Comparison of ENCODE assay signal across 8 cellular contexts in genomic region chr20:31691646-31692275, GRCh38. TPM values are rescaled to one million over a fixed set of nuclear protein-coding genes. Genes with fewer than 3 reads are reported as not detected.
A peak's percentile ranks its signal among the peaks of the same experiment; 100 is the strongest.
DNase-seq lines count a peak whose midpoint lies in the region; ATAC-seq and FAIRE-seq lines count a peak whose summit lies in the region.

No MANE protein-coding gene starts in this region.

- no peaks in the 10 kb centered on the region for H3K9me3 ChIP-seq in trophoblast cell (ENCODE audit: insufficient read depth, low read depth, low read length)

- H2AFZ ChIP-seq in trophoblast cell (ENCODE audit: insufficient read depth, low read length, poor library complexity): no peak overlapping the region

- H2AK5ac ChIP-seq in trophoblast cell (ENCODE audit: low read length): no peak overlapping the region

- no peak overlapping the region for H3K18ac ChIP-seq in trophoblast cell (ENCODE audit: low read length)

- no peak overlapping the region for H4K8ac ChIP-seq in trophoblast cell (ENCODE audit: low read depth, low read length)

- peak; percentile 46 for DNase-seq in AG08395 (ENCODE audit: low spot score)
- peak; percentile 74 for DNase-seq in NCI-H524 treated with DMSO at 0.1 percent for 48 hours (lab: John Stamatoyannopoulos, UW)
- DNase-seq in epithelial cell of prostate (ENCODE audit: low read depth, low spot score): no peak
- DNase-seq in trophoblast cell: no peak
- DNase-seq in frontal cortex (ENCODE audit: low spot score in 2 of 2): no peak

- H3K4me1 ChIP-seq in trophoblast cell (ENCODE audit: control insufficient read depth in 1 of 2, insufficient read depth in 2 of 2, low read length in 2 of 2): peaks cover 3 to 4% of the 10 kb centered on the region in 2 experiments

- H3K79me1 ChIP-seq in trophoblast cell (ENCODE audit: low read length): peaks cover 6% of the 10 kb centered on the region

- H2BK120ac ChIP-seq in trophoblast cell (ENCODE audit: insufficient read depth, low read length, poor library complexity): no peak overlapping the region

- H4K12ac ChIP-seq in trophoblast cell (ENCODE audit: low read depth, low read length): no peak overlapping the region

- no peak overlapping the region for H4K91ac ChIP-seq in trophoblast cell (ENCODE audit: low read depth, low read length)

- no peak for FAIRE-seq in frontal cortex (lab: Jason Lieb, UNC)

- H3K79me2 ChIP-seq in trophoblast cell (ENCODE audit: control insufficient read depth, insufficient read depth, low read length, poor library complexity): peaks cover 2% of the 10 kb centered on the region

- WGBS in trophoblast cell (ENCODE audit: extremely low coverage, insufficient coverage, insufficient read length): no CpG with 5 or more reads among the region's 1 CpG

- H3K23ac ChIP-seq in trophoblast cell (ENCODE audit: low read length): no peak overlapping the region

- no peak overlapping the region for H3K4ac ChIP-seq in trophoblast cell (ENCODE audit: low read depth, low read length)

- H3K27ac ChIP-seq in epithelial cell of prostate: peak overlapping the region; percentile 100
- H3K27ac ChIP-seq in trophoblast cell (ENCODE audit: low read depth, low read length): no peak overlapping the region

- no peak overlapping the region for H3K9ac ChIP-seq in trophoblast cell (ENCODE audit: low read length)

- no peak overlapping the region for H3K4me2 ChIP-seq in trophoblast cell (ENCODE audit: low read length)

- H3K14ac ChIP-seq in trophoblast cell (ENCODE audit: low read length): no peak overlapping the region

- H3K36me3 ChIP-seq in trophoblast cell (ENCODE audit: control insufficient read depth in 1 of 2, insufficient read depth in 2 of 2, low read length in 2 of 2): peaks cover 2% of the 10 kb centered on the region in 2 experiments

- H2BK12ac ChIP-seq in trophoblast cell (ENCODE audit: low read length): no peak overlapping the region

- H3K27me3 ChIP-seq in trophoblast cell (ENCODE audit: insufficient read depth, low read length): no peaks in the 10 kb centered on the region

- ATAC-seq in GM19324 (IDR thresholded peaks at IDR 0.05; ENCODE audit: low FRiP score, unreplicated experiment): peak; percentile 57
- ATAC-seq in HG03196 (IDR thresholded peaks at IDR 0.05; ENCODE audit: unreplicated experiment): no peak
- ATAC-seq in GM19467 (IDR thresholded peaks at IDR 0.05; ENCODE audit: unreplicated experiment): no peak

- H3K4me3 ChIP-seq in trophoblast cell (ENCODE audit: low read depth, low read length): no peak overlapping the region

- no peak overlapping the region for H2BK5ac ChIP-seq in trophoblast cell (ENCODE audit: low read depth, low read length, poor library complexity)

RNA-seq across cellular contexts. Expression of gene BCL2L1, which starts 30.9 kb away (rescaled TPM):
- 62.0 and 65.1 TPM in 2 replicates for polyA plus RNA-seq in trophoblast cell (2013)
- total RNA-seq in frontal cortex: 32.6 TPM

RNA-seq across cellular contexts. Expression of gene TPX2, which starts 47.3 kb away (rescaled TPM):
- 88.5 and 93.7 TPM in 2 replicates for polyA plus RNA-seq in trophoblast cell (2013)
- 5.7 TPM for total RNA-seq in frontal cortex

RNA-seq across cellular contexts. Expression of gene COX4I2, which starts 54.0 kb away (rescaled TPM):
- 1.7 TPM in 2 replicates for polyA plus RNA-seq in trophoblast cell (2013)
- 1.2 TPM for total RNA-seq in frontal cortex

Comparison
In these comparisons a context has a peak if more than half of its experiments do, and no peak if none do; other contexts are left out.
1. DNase-seq: peak in AG08395 (single experiment) and NCI-H524 treated with DMSO at 0.1 percent for 48 hours (single experiment); none in epithelial cell of prostate (single experiment), trophoblast cell (0 of 2) and frontal cortex (0 of 2).